ENCODE assay signal across 27 cellular contexts in the genomic region with DNA sequence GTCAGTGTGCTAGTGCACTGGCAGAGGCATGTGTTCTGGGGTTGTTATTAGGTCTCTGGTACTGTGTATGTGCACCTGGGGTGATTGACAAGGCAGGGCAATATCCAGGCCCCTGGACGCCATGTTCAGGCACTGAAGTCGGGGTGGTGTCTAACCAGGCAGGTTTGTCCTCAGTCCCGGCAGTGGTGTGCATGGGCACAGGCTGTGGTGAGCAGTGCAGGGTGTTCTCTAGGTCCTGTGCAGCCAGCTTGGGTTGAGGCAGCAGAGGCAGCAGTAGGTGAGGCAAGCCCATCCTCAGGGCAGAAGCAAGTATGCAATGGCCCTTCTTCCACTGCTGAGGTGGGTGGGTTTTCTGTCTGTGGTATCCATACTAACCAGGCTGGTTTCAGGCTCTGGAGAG.
"Had no signal": no experiment of that assay in that cellular context is flagged by ENCODE, and none has a peak within 500 bp of the region (broad histone marks: within the 10 kb centered on the region; RNA-seq: fewer than 3 reads in every experiment).

No MANE protein-coding gene starts in this region.

- H3K36me3 ChIP-seq: adrenal gland, brain microvascular endothelial cell, esophagus squamous epithelium, pancreas, sigmoid colon had no signal

- H3K27ac Mint-ChIP-seq: activated naive CD8-positive, alpha-beta T cell treated with anti-CD3 and anti-CD28 coated beads for 36 hours; activated T-cell treated with anti-CD3 and anti-CD28 coated beads, Interleukin-2, amount 50 U/mL, for 72 hours; nephron progenitor cell; stimulated activated memory B cell treated with anti-CD40 and anti-IgM and Interleukin-4, amounts not matched to agents 10 μg/mL and 1 μg/mL and 100 μg/mL, for 72 hours; stimulated activated naive CD8-positive, alpha-beta T cell treated with anti-CD3 and anti-CD28 coated beads, Interleukin-15, amount 100 ng/mL, for 72 hours; T-helper 2 cell treated with Interferon-gamma antibody and Interleukin-4, amounts not matched to agents 5 μg/mL and 100 μg/mL, for 36 hours had no signal

- H3K36me3 Mint-ChIP-seq: activated naive CD8-positive, alpha-beta T cell treated with anti-CD3 and anti-CD28 coated beads for 36 hours; stimulated activated memory B cell treated with anti-CD40 and anti-IgM and Interleukin-4, amounts not matched to agents 10 μg/mL and 1 μg/mL and 100 μg/mL, for 72 hours had no signal

- DNase-seq: activated CD4-positive, alpha-beta T cell treated with anti-CD3 and anti-CD28 coated beads for 4 hours; activated CD4-positive, alpha-beta T cell treated with anti-CD3 and anti-CD28 coated beads, Interleukin-2, amount 50 U/mL, for 4 hours; activated effector memory CD4-positive, alpha-beta T cell treated with Interleukin-2 at 50 U/mL for 16 hours; activated naive CD4-positive, alpha-beta T cell treated with Interleukin-2 at 50 U/mL for 16 hours; activated naive CD8-positive, alpha-beta T cell treated with anti-CD3 and anti-CD28 coated beads for 36 hours; activated T-cell treated with anti-CD3 and anti-CD28 coated beads for 4 hours; activated T-cell treated with anti-CD3 and anti-CD28 coated beads, Interleukin-2, amount 50 U/mL, for 72 hours; adrenal gland; aorta; brain microvascular endothelial cell; dermis blood vessel endothelial cell; effector CD4-positive, alpha-beta T cell; esophagus squamous epithelium; left ventricle myocardium superior; nephron progenitor cell; psoas muscle; sigmoid colon; small intestine; stimulated activated CD4-positive, alpha-beta T cell treated with anti-CD3 and anti-CD28 coated beads, Interleukin-4, amount 100 ng/mL, for 24 hours; stimulated activated naive CD8-positive, alpha-beta T cell treated with anti-CD3 and anti-CD28 coated beads, Interleukin-15, amount 100 ng/mL, for 72 hours; substantia nigra; T-helper 1 cell had no signal

- H3K27me3 ChIP-seq: adrenal gland, brain microvascular endothelial cell, esophagus squamous epithelium, pancreas, sigmoid colon had no signal

- H3K4me3 ChIP-seq: adrenal gland, esophagus squamous epithelium, pancreas, psoas muscle, sigmoid colon had no signal

- H3K27ac ChIP-seq: adrenal gland, brain microvascular endothelial cell, epithelial cell of prostate, esophagus squamous epithelium, pancreas, psoas muscle, sigmoid colon, VCaP had no signal

- H3K27me3 Mint-ChIP-seq: activated naive CD8-positive, alpha-beta T cell treated with anti-CD3 and anti-CD28 coated beads for 36 hours; stimulated activated memory B cell treated with anti-CD40 and anti-IgM and Interleukin-4, amounts not matched to agents 10 μg/mL and 1 μg/mL and 100 μg/mL, for 72 hours; stimulated activated naive CD8-positive, alpha-beta T cell treated with anti-CD3 and anti-CD28 coated beads, Interleukin-15, amount 100 ng/mL, for 72 hours had no signal

- H3K4me1 Mint-ChIP-seq: activated naive CD8-positive, alpha-beta T cell treated with anti-CD3 and anti-CD28 coated beads for 36 hours; stimulated activated memory B cell treated with anti-CD40 and anti-IgM and Interleukin-4, amounts not matched to agents 10 μg/mL and 1 μg/mL and 100 μg/mL, for 72 hours; stimulated activated naive CD8-positive, alpha-beta T cell treated with anti-CD3 and anti-CD28 coated beads, Interleukin-15, amount 100 ng/mL, for 72 hours had no signal

- H3K4me3 Mint-ChIP-seq: activated naive CD8-positive, alpha-beta T cell treated with anti-CD3 and anti-CD28 coated beads for 36 hours; activated T-cell treated with anti-CD3 and anti-CD28 coated beads, Interleukin-2, amount 50 U/mL, for 72 hours; nephron progenitor cell; stimulated activated memory B cell treated with anti-CD40 and anti-IgM and Interleukin-4, amounts not matched to agents 10 μg/mL and 1 μg/mL and 100 μg/mL, for 72 hours; stimulated activated naive CD8-positive, alpha-beta T cell treated with anti-CD3 and anti-CD28 coated beads, Interleukin-15, amount 100 ng/mL, for 72 hours; T-helper 2 cell treated with Interferon-gamma antibody and Interleukin-4, amounts not matched to agents 5 μg/mL and 100 μg/mL, for 36 hours had no signal

- H3K9me3 ChIP-seq: adrenal gland, esophagus squamous epithelium, pancreas, psoas muscle had no signal

- H3K4me1 ChIP-seq: adrenal gland, esophagus squamous epithelium, pancreas, psoas muscle, sigmoid colon had no signal

- ATAC-seq: activated T-cell treated with anti-CD3 and anti-CD28 coated beads, Interleukin-2, amount 50 U/mL, for 72 hours; left ventricle myocardium superior; pancreas; psoas muscle; stimulated activated memory B cell treated with anti-CD40 and anti-IgM and Interleukin-4, amounts not matched to agents 10 μg/mL and 1 μg/mL and 100 μg/mL, for 72 hours had no signal
